24 cellular contexts compared by ENCODE assay signal in genomic region chr11:6040874-6041273, GRCh38. TPM values are rescaled to one million over a fixed set of nuclear protein-coding genes. Genes with fewer than 3 reads are reported as not detected.
"Had no signal": no experiment of that assay in that cellular context is flagged by ENCODE, and none has a peak within 500 bp of the region (broad histone marks: within the 10 kb centered on the region; RNA-seq: fewer than 3 reads in every experiment).

No MANE protein-coding gene starts in this region.

- FAIRE-seq: HepG2, RCC 7860 had no signal

- H3K36me3 ChIP-seq: MG63 had no signal

- DNase-seq: IMR-90, Karpas-422, KG1, MG63, NCI-H1105 treated with DMSO at 0.1 percent for 48 hours, NCI-H1417 treated with DMSO at 0.1 percent for 48 hours, NCI-H146, NCI-H1694 treated with DMSO at 0.1 percent for 48 hours, NCI-H2029, NCI-H2081 treated with DMSO at 0.1 percent for 48 hours, NCI-H2171, NCI-H226, NCI-H446, NCI-H510A, NCI-H524 treated with DMSO at 0.1 percent for 48 hours, NCI-H69, NCI-H774, RPMI8226, SHP77 had no signal

- H3K4me3 ChIP-seq: MG63 had no signal

- ATAC-seq: HepG2, SK-N-SH treated with all-trans-retinoic acid at 6 μM for 48 hours had no signal

- H3K9me3 ChIP-seq: MG63 had no signal

RNA-seq across cellular contexts. Expression of gene OR56A1, which starts 10.3 kb away (rescaled TPM):
- total RNA-seq: HepG2, HT1080, IMR-90, SK-MEL-5 had no signal
- polyA plus RNA-seq: HepG2, IMR-90 had no signal

RNA-seq across cellular contexts. Expression of gene OR56A4, which starts 34.1 kb away (rescaled TPM):
- total RNA-seq: HepG2, HT1080, IMR-90, SK-MEL-5 had no signal
- polyA plus RNA-seq: HepG2, IMR-90 had no signal

RNA-seq across cellular contexts. Expression of gene OR52L1, which starts 54.1 kb away (rescaled TPM):
- total RNA-seq: HepG2, HT1080, IMR-90, SK-MEL-5 had no signal
- polyA plus RNA-seq: HepG2, IMR-90 had no signal
